ENCODE assay signal across 8 cellular contexts in the genomic region with DNA sequence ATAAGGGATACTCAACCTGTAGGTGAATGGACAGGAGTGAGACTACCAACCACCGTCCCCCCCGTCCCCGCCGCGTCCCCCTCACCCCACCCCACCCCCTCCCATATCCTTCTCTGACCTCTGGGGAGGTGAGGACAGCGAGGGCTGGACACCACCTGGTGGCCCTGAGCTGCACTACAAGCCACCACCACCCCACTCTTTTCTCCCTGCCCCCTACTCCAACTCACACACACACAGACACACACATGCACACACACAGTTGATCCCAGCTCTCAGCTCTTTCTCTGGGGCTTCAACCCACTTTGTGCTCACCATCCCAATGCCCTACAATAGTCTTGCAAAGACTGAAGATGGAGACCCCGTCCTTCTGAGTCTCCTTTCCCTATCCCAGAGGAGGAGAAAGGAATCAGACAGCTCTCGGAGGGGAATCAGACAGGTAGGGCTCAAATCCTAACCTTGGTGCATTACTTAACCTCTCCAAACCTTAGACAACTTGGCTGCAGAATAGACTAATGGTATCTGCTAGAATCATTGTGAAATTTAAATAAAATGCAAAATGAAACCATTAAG.
DNase-seq lines count a peak whose midpoint lies in the region; ATAC-seq and TF ChIP-seq lines count a peak whose summit lies in the region.

No MANE protein-coding gene starts in this region.

- H4K8ac ChIP-seq in mesendoderm (ENCODE audit: low read depth, low read length), result no peak overlapping the region

- no peak overlapping the region for H4K5ac ChIP-seq in mesendoderm (ENCODE audit: low read length)

- CTCF ChIA-PET in OCI-LY7 (lab: Charles Lee; ENCODE audit: unreplicated experiment), result interaction anchor here (0.6 kb wide), 1 partner anchor 82 kb away, joined by 4 read pairs; no protein-coding TSS in a partner anchor

- no TSS peak for BruUV-seq in OCI-LY7 (replicated peaks; lab: Mats Ljungman, UMichigan)

- no peaks in the 10 kb centered on the region for H3K9me3 ChIP-seq in OCI-LY7 (ENCODE audit: low read length)

- H3K79me1 ChIP-seq in mesendoderm (ENCODE audit: low read length), result no peaks in the 10 kb centered on the region

- H2BK120ac ChIP-seq in mesendoderm (ENCODE audit: low read depth, low read length), result no peak overlapping the region

- H3K27ac ChIP-seq in OCI-LY7 (ENCODE audit: low read depth, low read length, poor library complexity, severe bottlenecking) (no peak overlapping the region), coronary artery (no peak overlapping the region), mesendoderm (ENCODE audit: low read depth, low read length) (no peak overlapping the region)

- H4K20me1 ChIP-seq in OCI-LY7 (ENCODE audit: insufficient read depth, low read length), result no peaks in the 10 kb centered on the region

- H3K9ac ChIP-seq in mesendoderm (ENCODE audit: low read length), result no peak overlapping the region

- H2AK5ac ChIP-seq in mesendoderm (ENCODE audit: low read length), result no peak overlapping the region

- no peaks in the 10 kb centered on the region for H3K9me2 ChIP-seq in OCI-LY7 (ENCODE audit: insufficient read depth, low read length)

- H3K4me2 ChIP-seq in OCI-LY7 (ENCODE audit: low read length) (no peak overlapping the region), mesendoderm (ENCODE audit: low read length) (no peak overlapping the region)

- H3K79me2 ChIP-seq in OCI-LY7 (ENCODE audit: insufficient read depth, low read depth, low read length) (no peaks in the 10 kb centered on the region), mesendoderm (ENCODE audit: control insufficient read depth, insufficient read depth, low read length) (no peaks in the 10 kb centered on the region)

- H3K27me3 ChIP-seq in mesendoderm (ENCODE audit: insufficient read depth, low read length, poor library complexity), result no peaks in the 10 kb centered on the region

- H3K18ac ChIP-seq in mesendoderm (ENCODE audit: low read length), result no peak overlapping the region

- no peak overlapping the region for H3K23ac ChIP-seq in mesendoderm (ENCODE audit: low read length)

- H2BK5ac ChIP-seq in mesendoderm (ENCODE audit: low read length), result no peak overlapping the region

- H3K36me3 ChIP-seq in OCI-LY7 (ENCODE audit: insufficient read depth, low read length), result no peaks in the 10 kb centered on the region
- no peaks in the 10 kb centered on the region for H3K36me3 ChIP-seq in mesendoderm (ENCODE audit: control insufficient read depth, insufficient read depth, low read length)

- no peak overlapping the region for H2AFZ ChIP-seq in OCI-LY7 (ENCODE audit: low read length)

- H3K56ac ChIP-seq in mesendoderm (ENCODE audit: low read length), result peak overlapping the region; percentile 53

- ATAC-seq in GM18505 (IDR thresholded peaks at IDR 0.05; ENCODE audit: unreplicated experiment) (no peak), HG03159 (IDR thresholded peaks at IDR 0.05; ENCODE audit: unreplicated experiment) (no peak)

- no CpG with 5 or more reads among the region's 8 CpGs for WGBS in mesendoderm (ENCODE audit: extremely low coverage, insufficient coverage, low lambda C conversion rate)

- no peak for TF ChIP-seq POLR2A in GM18505 (IDR thresholded peaks at IDR 0.05; ENCODE audit: borderline replicate concordance, extremely low read depth, insufficient read depth, insufficient read length)

- POLR2A ChIA-PET in OCI-LY7 (lab: Charles Lee), result no interaction called here

- TF ChIP-seq CTCF in AG10803 (conservative IDR thresholded peaks at IDR 0.05; ENCODE audit: low read length) (peak; percentile 68), GM12874 (IDR thresholded peaks at IDR 0.05; ENCODE audit: insufficient read depth, low read depth, low read length) (peak; percentile 68), OCI-LY7 (conservative IDR thresholded peaks at IDR 0.05; ENCODE audit: low read length) (peak; percentile 39; the same call in 1 of the 2 replicates), coronary artery (IDR thresholded peaks at IDR 0.05) (no peak)

- H3K4ac ChIP-seq in mesendoderm (ENCODE audit: low read depth, low read length), result no peak overlapping the region

- intact Hi-C loops in OCI-LY7 (cut with micrococcal nuclease; ENCODE audit: unreplicated experiment), result loop anchor here (2.0 kb wide), 1 partner anchor 91 kb away; no protein-coding TSS in a partner anchor

- H3K4me1 ChIP-seq in OCI-LY7 (ENCODE audit: insufficient read depth, low read length, poor library complexity, severe bottlenecking), result no peaks in the 10 kb centered on the region
- H3K4me1 ChIP-seq in mesendoderm (ENCODE audit: control insufficient read depth, low read depth, low read length), result no peaks in the 10 kb centered on the region

- no peak overlapping the region for H2BK15ac ChIP-seq in mesendoderm (replicated peaks; ENCODE audit: low read depth)

- H3K4me3 ChIP-seq in AG10803 (ENCODE audit: low read length), result no peak overlapping the region
- no peak overlapping the region for H3K4me3 ChIP-seq in OCI-LY7 (ENCODE audit: low read depth, low read length, poor library complexity, severe bottlenecking)
- H3K4me3 ChIP-seq in coronary artery, result no peak overlapping the region
- no peak overlapping the region for H3K4me3 ChIP-seq in mesendoderm (ENCODE audit: low read length)

- DNase-seq in AG10803 (ENCODE audit: low read depth) (peak; percentile 29), OCI-LY7 (ENCODE audit: low spot score) (no peak), coronary artery (ENCODE audit: low spot score) (peak; percentile 67), mesendoderm (peak; percentile 77), occipital lobe (lab: John Stamatoyannopoulos, UW) (no peak)

Comparison
In these comparisons a context has a peak if more than half of its experiments do, and no peak if none do; other contexts are left out.
1. DNase-seq: peak in AG10803 (single experiment), coronary artery (single experiment) and mesendoderm (single experiment); none in OCI-LY7 (single experiment) and occipital lobe (single experiment).